Comparison of ENCODE assay signal across 1 cellular context in the genomic region with DNA sequence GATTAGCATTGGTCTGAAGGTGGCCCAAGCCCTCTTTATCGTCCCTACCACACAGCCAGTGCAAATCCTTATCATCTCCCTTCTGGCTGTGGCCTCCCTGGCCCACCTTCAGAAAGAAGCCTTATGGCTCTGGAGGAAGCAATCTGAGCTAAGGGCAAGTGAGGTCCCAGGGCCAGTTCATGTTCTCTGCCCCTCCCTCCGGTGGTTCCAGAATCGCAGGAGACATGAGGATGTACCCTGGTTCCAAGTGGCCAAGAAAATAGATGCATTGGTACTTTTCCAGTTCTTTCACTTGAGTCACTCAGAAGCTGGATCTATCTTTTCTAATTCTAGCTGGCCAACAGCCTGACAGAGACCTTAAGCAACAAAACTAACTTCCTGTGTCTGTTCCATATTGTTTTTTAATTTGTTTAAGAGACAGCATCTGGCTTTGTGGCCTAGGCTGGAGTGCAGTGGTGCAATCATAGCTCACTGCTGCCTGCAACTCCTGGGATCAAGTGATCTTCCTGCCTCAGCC.
TF ChIP-seq lines count a peak whose summit lies in the region.

No MANE protein-coding gene starts in this region.

TF ChIP-seq in K562, 482 proteins besides CTCF, POLR2A, EP300 and RAD21 (continued from another document and continues in another):
- TF ChIP-seq, protein P1, sequence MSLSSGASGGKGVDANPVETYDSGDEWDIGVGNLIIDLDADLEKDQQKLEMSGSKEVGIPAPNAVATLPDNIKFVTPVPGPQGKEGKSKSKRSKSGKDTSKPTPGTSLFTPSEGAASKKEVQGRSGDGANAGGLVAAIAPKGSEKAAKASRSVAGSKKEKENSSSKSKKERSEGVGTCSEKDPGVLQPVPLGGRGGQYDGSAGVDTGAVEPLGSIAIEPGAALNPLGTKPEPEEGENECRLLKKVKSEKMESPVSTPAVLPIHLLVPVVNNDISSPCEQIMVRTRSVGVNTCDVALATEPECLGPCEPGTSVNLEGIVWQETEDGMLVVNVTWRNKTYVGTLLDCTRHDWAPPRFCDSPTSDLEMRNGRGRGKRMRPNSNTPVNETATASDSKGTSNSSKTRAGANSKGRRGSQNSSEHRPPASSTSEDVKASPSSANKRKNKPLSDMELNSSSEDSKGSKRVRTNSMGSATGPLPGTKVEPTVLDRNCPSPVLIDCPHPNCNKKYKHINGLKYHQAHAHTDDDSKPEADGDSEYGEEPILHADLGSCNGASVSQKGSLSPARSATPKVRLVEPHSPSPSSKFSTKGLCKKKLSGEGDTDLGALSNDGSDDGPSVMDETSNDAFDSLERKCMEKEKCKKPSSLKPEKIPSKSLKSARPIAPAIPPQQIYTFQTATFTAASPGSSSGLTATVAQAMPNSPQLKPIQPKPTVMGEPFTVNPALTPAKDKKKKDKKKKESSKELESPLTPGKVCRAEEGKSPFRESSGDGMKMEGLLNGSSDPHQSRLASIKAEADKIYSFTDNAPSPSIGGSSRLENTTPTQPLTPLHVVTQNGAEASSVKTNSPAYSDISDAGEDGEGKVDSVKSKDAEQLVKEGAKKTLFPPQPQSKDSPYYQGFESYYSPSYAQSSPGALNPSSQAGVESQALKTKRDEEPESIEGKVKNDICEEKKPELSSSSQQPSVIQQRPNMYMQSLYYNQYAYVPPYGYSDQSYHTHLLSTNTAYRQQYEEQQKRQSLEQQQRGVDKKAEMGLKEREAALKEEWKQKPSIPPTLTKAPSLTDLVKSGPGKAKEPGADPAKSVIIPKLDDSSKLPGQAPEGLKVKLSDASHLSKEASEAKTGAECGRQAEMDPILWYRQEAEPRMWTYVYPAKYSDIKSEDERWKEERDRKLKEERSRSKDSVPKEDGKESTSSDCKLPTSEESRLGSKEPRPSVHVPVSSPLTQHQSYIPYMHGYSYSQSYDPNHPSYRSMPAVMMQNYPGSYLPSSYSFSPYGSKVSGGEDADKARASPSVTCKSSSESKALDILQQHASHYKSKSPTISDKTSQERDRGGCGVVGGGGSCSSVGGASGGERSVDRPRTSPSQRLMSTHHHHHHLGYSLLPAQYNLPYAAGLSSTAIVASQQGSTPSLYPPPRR (CRISPR knock-in tag; IDR thresholded peaks at IDR 0.05; ENCODE audit: borderline replicate concordance), result no peak
- TF ChIP-seq TCF3 (CRISPR knock-in tag; IDR thresholded peaks at IDR 0.05) (peak; percentile 99), ZNF384 (IDR thresholded peaks at IDR 0.05; ENCODE audit: low read depth, low read length) (no peak), TCFL5 (CRISPR knock-in tag; conservative IDR thresholded peaks at IDR 0.05) (no peak), ZBED1 (IDR thresholded peaks at IDR 0.05) (peak; percentile 90; the same call in 1 of the 2 replicates), RB1 (IDR thresholded peaks at IDR 0.05; ENCODE audit: low read depth) (peak; percentile 28; the same call in 1 of the 2 replicates), CXXC5 (CRISPR knock-in tag; IDR thresholded peaks at IDR 0.05) (peak; percentile 62; the same call in 1 of the 2 replicates), ZNF175 (CRISPR knock-in tag; IDR thresholded peaks at IDR 0.05; ENCODE audit: low read depth) (peak; percentile 84; the same call in 1 of the 2 replicates), SP1 (CRISPR knock-in tag; IDR thresholded peaks at IDR 0.05) (no peak), CLOCK (CRISPR knock-in tag; IDR thresholded peaks at IDR 0.05; ENCODE audit: borderline replicate concordance) (no peak), RBBP5 (IDR thresholded peaks at IDR 0.05; ENCODE audit: borderline replicate concordance, insufficient read depth, low read length, poor library complexity, severe bottlenecking) (peak; percentile 50), ZNF431 (CRISPR knock-in tag; IDR thresholded peaks at IDR 0.05) (no peak), KLF16 (IDR thresholded peaks at IDR 0.05) (peak; percentile 96), LEF1 (IDR thresholded peaks at IDR 0.05) (peak; percentile 93), PRDM10 (IDR thresholded peaks at IDR 0.05; ENCODE audit: partially characterized antibody) (peak; percentile 36), CREM (IDR thresholded peaks at IDR 0.05; ENCODE audit: low read depth) (peak; percentile 64), PHF8 (IDR thresholded peaks at IDR 0.05; ENCODE audit: borderline replicate concordance, low read length) (no peak), FIP1L1 (IDR thresholded peaks at IDR 0.05; ENCODE audit: low read depth, low read length, poor library complexity, severe bottlenecking) (no peak), ZNF830 (CRISPR knock-in tag; IDR thresholded peaks at IDR 0.05) (no peak), CREB1 (IDR thresholded peaks at IDR 0.05) (peak; percentile 52; the same call in 1 of the 2 replicates), CREB1 (CRISPR knock-in tag; IDR thresholded peaks at IDR 0.05) (no peak), SMARCB1 (IDR thresholded peaks at IDR 0.05; ENCODE audit: insufficient read length, low read depth) (no peak), IRF1 (CRISPR knock-in tag; IDR thresholded peaks at IDR 0.05; ENCODE audit: borderline replicate concordance) (no peak), ZMIZ1 (IDR thresholded peaks at IDR 0.05; ENCODE audit: low read depth in 2 of 2, low read length in 2 of 2) (peak in 1 of 2 experiments; percentile 95; a peak in 2 of 4 replicates), BACH1 (tag; IDR thresholded peaks at IDR 0.05) (no peak), HDAC6 (IDR thresholded peaks at IDR 0.05; ENCODE audit: low read depth, low read length) (no peak), NUFIP1 (IDR thresholded peaks at IDR 0.05; ENCODE audit: partially characterized antibody) (no peak), ZNF583 (CRISPR knock-in tag; IDR thresholded peaks at IDR 0.05) (no peak), KLF6 (CRISPR knock-in tag; IDR thresholded peaks at IDR 0.05; ENCODE audit: borderline replicate concordance) (no peak), THAP7 (CRISPR knock-in tag; IDR thresholded peaks at IDR 0.05) (no peak), ATF4 (CRISPR knock-in tag; IDR thresholded peaks at IDR 0.05) (no peak), HDAC2 (IDR thresholded peaks at IDR 0.05) (peak; percentile 99), SPI1 (IDR thresholded peaks at IDR 0.05; ENCODE audit: borderline replicate concordance, low read depth, low read length) (no peak), ZNF311 (CRISPR knock-in tag; IDR thresholded peaks at IDR 0.05) (0 out of 2 replicates have a peak, but pooled peaks have one; percentile 45), CBX1 (IDR thresholded peaks at IDR 0.05; ENCODE audit: low read depth) (no peak), MTA1 (IDR thresholded peaks at IDR 0.05; ENCODE audit: borderline replicate concordance) (peak; percentile 77), ARID1B (IDR thresholded peaks at IDR 0.05) (peak; percentile 99), TFAP4 (CRISPR knock-in tag; IDR thresholded peaks at IDR 0.05; ENCODE audit: borderline replicate concordance) (peak; percentile 68; the same call in 1 of the 2 replicates), USF2 (CRISPR knock-in tag; IDR thresholded peaks at IDR 0.05) (no peak), ZNF584 (CRISPR knock-in tag; IDR thresholded peaks at IDR 0.05; ENCODE audit: low read depth) (0 out of 2 replicates have a peak, but pooled peaks have one; percentile 8), BDP1 (IDR thresholded peaks at IDR 0.05; ENCODE audit: insufficient read depth, insufficient read length) (no peak), CCNT2 (IDR thresholded peaks at IDR 0.05; ENCODE audit: borderline replicate concordance, extremely low read depth, insufficient read length, low read depth, low read length) (peak; percentile 83)
